1 cellular context compared by ENCODE assay signal in genomic region chr19:33080761-33081681, GRCh38.
TF ChIP-seq lines count a peak whose summit lies in the region.

A gene with protein sequence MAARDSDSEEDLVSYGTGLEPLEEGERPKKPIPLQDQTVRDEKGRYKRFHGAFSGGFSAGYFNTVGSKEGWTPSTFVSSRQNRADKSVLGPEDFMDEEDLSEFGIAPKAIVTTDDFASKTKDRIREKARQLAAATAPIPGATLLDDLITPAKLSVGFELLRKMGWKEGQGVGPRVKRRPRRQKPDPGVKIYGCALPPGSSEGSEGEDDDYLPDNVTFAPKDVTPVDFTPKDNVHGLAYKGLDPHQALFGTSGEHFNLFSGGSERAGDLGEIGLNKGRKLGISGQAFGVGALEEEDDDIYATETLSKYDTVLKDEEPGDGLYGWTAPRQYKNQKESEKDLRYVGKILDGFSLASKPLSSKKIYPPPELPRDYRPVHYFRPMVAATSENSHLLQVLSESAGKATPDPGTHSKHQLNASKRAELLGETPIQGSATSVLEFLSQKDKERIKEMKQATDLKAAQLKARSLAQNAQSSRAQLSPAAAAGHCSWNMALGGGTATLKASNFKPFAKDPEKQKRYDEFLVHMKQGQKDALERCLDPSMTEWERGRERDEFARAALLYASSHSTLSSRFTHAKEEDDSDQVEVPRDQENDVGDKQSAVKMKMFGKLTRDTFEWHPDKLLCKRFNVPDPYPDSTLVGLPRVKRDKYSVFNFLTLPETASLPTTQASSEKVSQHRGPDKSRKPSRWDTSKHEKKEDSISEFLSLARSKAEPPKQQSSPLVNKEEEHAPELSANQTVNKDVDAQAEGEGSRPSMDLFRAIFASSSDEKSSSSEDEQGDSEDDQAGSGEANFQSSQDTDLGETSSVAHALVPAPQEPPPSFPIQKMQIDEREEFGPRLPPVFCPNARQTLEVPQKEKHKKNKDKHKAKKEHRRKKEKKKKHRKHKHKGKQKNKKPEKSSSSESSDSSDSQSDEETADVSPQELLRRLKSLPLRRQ (plus strand): TSS chr19:33081181. CDS start chr19:33081194, 13 bp downstream.

TF ChIP-seq in GM12878, 131 proteins besides CTCF, POLR2A, EP300 and RAD21 (continued from another document and continues in another):
- TF ChIP-seq, protein P1, sequence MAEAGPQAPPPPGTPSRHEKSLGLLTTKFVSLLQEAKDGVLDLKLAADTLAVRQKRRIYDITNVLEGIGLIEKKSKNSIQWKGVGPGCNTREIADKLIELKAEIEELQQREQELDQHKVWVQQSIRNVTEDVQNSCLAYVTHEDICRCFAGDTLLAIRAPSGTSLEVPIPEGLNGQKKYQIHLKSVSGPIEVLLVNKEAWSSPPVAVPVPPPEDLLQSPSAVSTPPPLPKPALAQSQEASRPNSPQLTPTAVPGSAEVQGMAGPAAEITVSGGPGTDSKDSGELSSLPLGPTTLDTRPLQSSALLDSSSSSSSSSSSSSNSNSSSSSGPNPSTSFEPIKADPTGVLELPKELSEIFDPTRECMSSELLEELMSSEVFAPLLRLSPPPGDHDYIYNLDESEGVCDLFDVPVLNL (IDR thresholded peaks at IDR 0.05; ENCODE audit: low read depth, low read length): peak; percentile 28; the same call in 1 of the 2 replicates
- TF ChIP-seq SIN3A (IDR thresholded peaks at IDR 0.05; ENCODE audit: low read depth, low read length) (peak; percentile 90), SP1 (IDR thresholded peaks at IDR 0.05; ENCODE audit: low read depth, low read length) (peak; percentile 90), CHD2 (IDR thresholded peaks at IDR 0.05; ENCODE audit: borderline replicate concordance, low read depth, low read length) (peak; percentile 58; the same call in 1 of the 2 replicates), BRCA1 (IDR thresholded peaks at IDR 0.05; ENCODE audit: low read depth, low read length) (no peak), CHD4 (IDR thresholded peaks at IDR 0.05) (no peak), TBL1XR1 (IDR thresholded peaks at IDR 0.05; ENCODE audit: low read depth, low read length) (0 out of 2 replicates have a peak, but pooled peaks have one; percentile 41), STAT1 (conservative IDR thresholded peaks at IDR 0.05) (peak; percentile 32; the same call in 1 of the 2 replicates), RAD51 (IDR thresholded peaks at IDR 0.05) (no peak), EED (IDR thresholded peaks at IDR 0.05; ENCODE audit: low read depth) (peak; percentile 36; the same call in 1 of the 2 replicates), RUNX3 (IDR thresholded peaks at IDR 0.05; ENCODE audit: low read length) (0 out of 2 replicates have a peak, but pooled peaks have one; percentile 34), NKRF (conservative IDR thresholded peaks at IDR 0.05) (peak; percentile 90), RB1 (IDR thresholded peaks at IDR 0.05; ENCODE audit: borderline replicate concordance) (peak; percentile 85), POLR2AphosphoS5 (IDR thresholded peaks at IDR 0.05; ENCODE audit: low read length) (peak; percentile 76; the same call in 1 of the 2 replicates), EGR1 (IDR thresholded peaks at IDR 0.05; ENCODE audit: borderline replicate concordance in 1 of 2, low read depth in 2 of 2, low read length in 2 of 2) (peak in 1 of 2 experiments; percentile 68; a peak in 1 of 3 replicates), SRF (IDR thresholded peaks at IDR 0.05; ENCODE audit: low read depth in 2 of 2, low read length in 2 of 2) (0 out of 4 replicates have a peak, but pooled peaks of 1 of the 2 experiments have one; percentile 24), ZNF207 (IDR thresholded peaks at IDR 0.05; ENCODE audit: borderline replicate concordance) (peak; percentile 92), PML (IDR thresholded peaks at IDR 0.05; ENCODE audit: low read length) (peak; percentile 67; the same call in 1 of the 2 replicates), IKZF1 (conservative IDR thresholded peaks at IDR 0.05) (peak; percentile 80), HSF1 (IDR thresholded peaks at IDR 0.05; ENCODE audit: low read depth, low read length) (no peak), BACH1 (IDR thresholded peaks at IDR 0.05; ENCODE audit: borderline replicate concordance) (peak; percentile 49; the same call in 1 of the 2 replicates), SUZ12 (IDR thresholded peaks at IDR 0.05; ENCODE audit: unreplicated experiment) (no peak), IKZF2 (IDR thresholded peaks at IDR 0.05) (peak in 1 of 2 experiments; percentile 47; a peak in 1 of 4 replicates), BCL11A (IDR thresholded peaks at IDR 0.05; ENCODE audit: low read depth, low read length) (0 out of 2 replicates have a peak, but pooled peaks have one; percentile 18), BHLHE40 (IDR thresholded peaks at IDR 0.05; ENCODE audit: borderline replicate concordance in 1 of 2, low read depth in 2 of 2, low read length in 1 of 2) (no peak; a peak in 1 of 4 replicates), CREM (IDR thresholded peaks at IDR 0.05; ENCODE audit: low read depth) (peak; percentile 82), ASH2L (IDR thresholded peaks at IDR 0.05; ENCODE audit: borderline replicate concordance, low read depth) (0 out of 2 replicates have a peak, but pooled peaks have one; percentile 32), YY1 (IDR thresholded peaks at IDR 0.05; ENCODE audit: low read depth, low read length) (peak; percentile 94), ZNF687 (IDR thresholded peaks at IDR 0.05) (no peak), RFX5 (IDR thresholded peaks at IDR 0.05; ENCODE audit: low read depth, low read length) (no peak), LARP7 (IDR thresholded peaks at IDR 0.05) (peak; percentile 76), IRF5 (IDR thresholded peaks at IDR 0.05; ENCODE audit: borderline replicate concordance) (no peak), FOS (IDR thresholded peaks at IDR 0.05; ENCODE audit: borderline replicate concordance, extremely low read depth, insufficient read length) (no peak), IRF4 (IDR thresholded peaks at IDR 0.05; ENCODE audit: low read depth, low read length) (peak; percentile 5; the same call in 1 of the 2 replicates), HCFC1 (IDR thresholded peaks at IDR 0.05; ENCODE audit: low read length) (peak; percentile 68), SMARCA5 (IDR thresholded peaks at IDR 0.05) (0 out of 2 replicates have a peak, but pooled peaks have one; percentile 46), MEF2B (IDR thresholded peaks at IDR 0.05; ENCODE audit: partially characterized antibody, poor library complexity, severe bottlenecking) (no peak), SMAD5 (IDR thresholded peaks at IDR 0.05; ENCODE audit: low read depth) (peak; percentile 68; the same call in 1 of the 2 replicates), SIX5 (IDR thresholded peaks at IDR 0.05; ENCODE audit: low read depth, low read length, severe bottlenecking) (peak; percentile 35), PBX3 (IDR thresholded peaks at IDR 0.05; ENCODE audit: insufficient replicate concordance, low read depth, low read length) (peak; percentile 43), CREB1 (IDR thresholded peaks at IDR 0.05; ENCODE audit: low read depth) (peak; percentile 82)
- TF ChIP-seq, protein P2, sequence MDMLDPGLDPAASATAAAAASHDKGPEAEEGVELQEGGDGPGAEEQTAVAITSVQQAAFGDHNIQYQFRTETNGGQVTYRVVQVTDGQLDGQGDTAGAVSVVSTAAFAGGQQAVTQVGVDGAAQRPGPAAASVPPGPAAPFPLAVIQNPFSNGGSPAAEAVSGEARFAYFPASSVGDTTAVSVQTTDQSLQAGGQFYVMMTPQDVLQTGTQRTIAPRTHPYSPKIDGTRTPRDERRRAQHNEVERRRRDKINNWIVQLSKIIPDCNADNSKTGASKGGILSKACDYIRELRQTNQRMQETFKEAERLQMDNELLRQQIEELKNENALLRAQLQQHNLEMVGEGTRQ (IDR thresholded peaks at IDR 0.05; ENCODE audit: borderline replicate concordance, low read depth, low read length): no peak
- TF ChIP-seq, protein P3, sequence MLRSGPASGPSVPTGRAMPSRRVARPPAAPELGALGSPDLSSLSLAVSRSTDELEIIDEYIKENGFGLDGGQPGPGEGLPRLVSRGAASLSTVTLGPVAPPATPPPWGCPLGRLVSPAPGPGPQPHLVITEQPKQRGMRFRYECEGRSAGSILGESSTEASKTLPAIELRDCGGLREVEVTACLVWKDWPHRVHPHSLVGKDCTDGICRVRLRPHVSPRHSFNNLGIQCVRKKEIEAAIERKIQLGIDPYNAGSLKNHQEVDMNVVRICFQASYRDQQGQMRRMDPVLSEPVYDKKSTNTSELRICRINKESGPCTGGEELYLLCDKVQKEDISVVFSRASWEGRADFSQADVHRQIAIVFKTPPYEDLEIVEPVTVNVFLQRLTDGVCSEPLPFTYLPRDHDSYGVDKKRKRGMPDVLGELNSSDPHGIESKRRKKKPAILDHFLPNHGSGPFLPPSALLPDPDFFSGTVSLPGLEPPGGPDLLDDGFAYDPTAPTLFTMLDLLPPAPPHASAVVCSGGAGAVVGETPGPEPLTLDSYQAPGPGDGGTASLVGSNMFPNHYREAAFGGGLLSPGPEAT (IDR thresholded peaks at IDR 0.05; ENCODE audit: low read depth): peak; percentile 95
- TF ChIP-seq, protein P4, sequence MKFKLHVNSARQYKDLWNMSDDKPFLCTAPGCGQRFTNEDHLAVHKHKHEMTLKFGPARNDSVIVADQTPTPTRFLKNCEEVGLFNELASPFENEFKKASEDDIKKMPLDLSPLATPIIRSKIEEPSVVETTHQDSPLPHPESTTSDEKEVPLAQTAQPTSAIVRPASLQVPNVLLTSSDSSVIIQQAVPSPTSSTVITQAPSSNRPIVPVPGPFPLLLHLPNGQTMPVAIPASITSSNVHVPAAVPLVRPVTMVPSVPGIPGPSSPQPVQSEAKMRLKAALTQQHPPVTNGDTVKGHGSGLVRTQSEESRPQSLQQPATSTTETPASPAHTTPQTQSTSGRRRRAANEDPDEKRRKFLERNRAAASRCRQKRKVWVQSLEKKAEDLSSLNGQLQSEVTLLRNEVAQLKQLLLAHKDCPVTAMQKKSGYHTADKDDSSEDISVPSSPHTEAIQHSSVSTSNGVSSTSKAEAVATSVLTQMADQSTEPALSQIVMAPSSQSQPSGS (IDR thresholded peaks at IDR 0.05; ENCODE audit: low read length): no peak
